ENCODE assay signal across 1 cellular context in the genomic region with DNA sequence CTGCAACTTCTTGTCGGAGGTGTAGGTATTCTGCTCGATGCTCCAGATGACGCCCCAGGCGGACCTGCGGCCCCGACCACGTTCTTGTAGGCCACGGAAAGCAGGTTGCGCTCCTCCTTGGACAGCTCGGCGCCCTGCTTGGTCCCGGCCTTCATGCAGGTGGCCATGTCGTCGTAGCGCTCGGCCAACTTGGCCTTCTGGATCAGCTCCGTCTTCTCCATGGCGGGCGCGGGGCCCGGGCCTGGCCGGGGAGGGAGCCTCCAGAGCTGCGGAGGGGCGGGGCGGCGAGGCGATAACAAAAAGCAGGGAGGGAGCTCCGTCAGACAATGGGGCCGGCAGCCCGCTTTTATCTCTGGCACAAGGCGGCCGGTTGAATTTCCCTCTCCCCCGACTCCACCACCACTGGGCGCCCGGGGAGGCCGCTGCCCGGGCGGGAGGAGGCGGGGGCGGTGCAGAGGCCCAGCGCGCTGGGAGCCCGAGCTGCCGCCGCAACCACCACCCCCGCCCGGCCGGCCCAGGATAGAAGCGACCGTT.
TF ChIP-seq lines count a peak whose summit lies in the region.

No MANE protein-coding gene starts in this region.

TF ChIP-seq in K562, 482 proteins besides CTCF, POLR2A, EP300 and RAD21 (continued from another document and continues in another):
- TF ChIP-seq, protein P1, sequence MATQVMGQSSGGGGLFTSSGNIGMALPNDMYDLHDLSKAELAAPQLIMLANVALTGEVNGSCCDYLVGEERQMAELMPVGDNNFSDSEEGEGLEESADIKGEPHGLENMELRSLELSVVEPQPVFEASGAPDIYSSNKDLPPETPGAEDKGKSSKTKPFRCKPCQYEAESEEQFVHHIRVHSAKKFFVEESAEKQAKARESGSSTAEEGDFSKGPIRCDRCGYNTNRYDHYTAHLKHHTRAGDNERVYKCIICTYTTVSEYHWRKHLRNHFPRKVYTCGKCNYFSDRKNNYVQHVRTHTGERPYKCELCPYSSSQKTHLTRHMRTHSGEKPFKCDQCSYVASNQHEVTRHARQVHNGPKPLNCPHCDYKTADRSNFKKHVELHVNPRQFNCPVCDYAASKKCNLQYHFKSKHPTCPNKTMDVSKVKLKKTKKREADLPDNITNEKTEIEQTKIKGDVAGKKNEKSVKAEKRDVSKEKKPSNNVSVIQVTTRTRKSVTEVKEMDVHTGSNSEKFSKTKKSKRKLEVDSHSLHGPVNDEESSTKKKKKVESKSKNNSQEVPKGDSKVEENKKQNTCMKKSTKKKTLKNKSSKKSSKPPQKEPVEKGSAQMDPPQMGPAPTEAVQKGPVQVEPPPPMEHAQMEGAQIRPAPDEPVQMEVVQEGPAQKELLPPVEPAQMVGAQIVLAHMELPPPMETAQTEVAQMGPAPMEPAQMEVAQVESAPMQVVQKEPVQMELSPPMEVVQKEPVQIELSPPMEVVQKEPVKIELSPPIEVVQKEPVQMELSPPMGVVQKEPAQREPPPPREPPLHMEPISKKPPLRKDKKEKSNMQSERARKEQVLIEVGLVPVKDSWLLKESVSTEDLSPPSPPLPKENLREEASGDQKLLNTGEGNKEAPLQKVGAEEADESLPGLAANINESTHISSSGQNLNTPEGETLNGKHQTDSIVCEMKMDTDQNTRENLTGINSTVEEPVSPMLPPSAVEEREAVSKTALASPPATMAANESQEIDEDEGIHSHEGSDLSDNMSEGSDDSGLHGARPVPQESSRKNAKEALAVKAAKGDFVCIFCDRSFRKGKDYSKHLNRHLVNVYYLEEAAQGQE (CRISPR knock-in tag; IDR thresholded peaks at IDR 0.05; ENCODE audit: low read depth): no peak
- TF ChIP-seq KDM5B (IDR thresholded peaks at IDR 0.05; ENCODE audit: insufficient replicate concordance, low read depth, low read length) (no peak), SMAD3 (CRISPR knock-in tag; conservative IDR thresholded peaks at IDR 0.05) (no peak), PHF8 (IDR thresholded peaks at IDR 0.05; ENCODE audit: borderline replicate concordance, low read length) (peak; percentile 41; the same call in 1 of the 2 replicates), SRSF9 (IDR thresholded peaks at IDR 0.05; ENCODE audit: borderline replicate concordance, low read depth, low read length) (no peak), POLR2G (IDR thresholded peaks at IDR 0.05; ENCODE audit: low read depth, low read length) (peak; percentile 72), MYNN (IDR thresholded peaks at IDR 0.05) (no peak), MYNN (CRISPR knock-in tag; IDR thresholded peaks at IDR 0.05) (no peak), KHSRP (IDR thresholded peaks at IDR 0.05) (no peak), ZNF589 (CRISPR knock-in tag; IDR thresholded peaks at IDR 0.05; ENCODE audit: low read depth) (no peak), TEAD1 (CRISPR knock-in tag; IDR thresholded peaks at IDR 0.05) (no peak), CREBBP (IDR thresholded peaks at IDR 0.05; ENCODE audit: low read depth, low read length) (no peak), SMARCA4 (IDR thresholded peaks at IDR 0.05) (no peak), TRIM28 (IDR thresholded peaks at IDR 0.05) (no peak)
- TF ChIP-seq, protein P2, sequence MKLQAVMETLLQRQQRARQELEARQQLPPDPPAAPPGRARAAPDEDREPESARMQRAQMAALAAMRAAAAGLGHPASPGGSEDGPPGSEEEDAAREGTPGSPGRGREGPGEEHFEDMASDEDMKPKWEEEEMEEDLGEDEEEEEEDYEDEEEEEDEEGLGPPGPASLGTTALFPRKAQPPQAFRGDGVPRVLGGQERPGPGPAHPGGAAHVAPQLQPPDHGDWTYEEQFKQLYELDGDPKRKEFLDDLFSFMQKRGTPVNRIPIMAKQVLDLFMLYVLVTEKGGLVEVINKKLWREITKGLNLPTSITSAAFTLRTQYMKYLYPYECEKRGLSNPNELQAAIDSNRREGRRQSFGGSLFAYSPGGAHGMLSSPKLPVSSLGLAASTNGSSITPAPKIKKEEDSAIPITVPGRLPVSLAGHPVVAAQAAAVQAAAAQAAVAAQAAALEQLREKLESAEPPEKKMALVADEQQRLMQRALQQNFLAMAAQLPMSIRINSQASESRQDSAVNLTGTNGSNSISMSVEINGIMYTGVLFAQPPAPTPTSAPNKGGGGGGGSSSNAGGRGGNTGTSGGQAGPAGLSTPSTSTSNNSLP (IDR thresholded peaks at IDR 0.05; ENCODE audit: borderline replicate concordance, low read depth, low read length): no peak
- TF ChIP-seq, protein P3, sequence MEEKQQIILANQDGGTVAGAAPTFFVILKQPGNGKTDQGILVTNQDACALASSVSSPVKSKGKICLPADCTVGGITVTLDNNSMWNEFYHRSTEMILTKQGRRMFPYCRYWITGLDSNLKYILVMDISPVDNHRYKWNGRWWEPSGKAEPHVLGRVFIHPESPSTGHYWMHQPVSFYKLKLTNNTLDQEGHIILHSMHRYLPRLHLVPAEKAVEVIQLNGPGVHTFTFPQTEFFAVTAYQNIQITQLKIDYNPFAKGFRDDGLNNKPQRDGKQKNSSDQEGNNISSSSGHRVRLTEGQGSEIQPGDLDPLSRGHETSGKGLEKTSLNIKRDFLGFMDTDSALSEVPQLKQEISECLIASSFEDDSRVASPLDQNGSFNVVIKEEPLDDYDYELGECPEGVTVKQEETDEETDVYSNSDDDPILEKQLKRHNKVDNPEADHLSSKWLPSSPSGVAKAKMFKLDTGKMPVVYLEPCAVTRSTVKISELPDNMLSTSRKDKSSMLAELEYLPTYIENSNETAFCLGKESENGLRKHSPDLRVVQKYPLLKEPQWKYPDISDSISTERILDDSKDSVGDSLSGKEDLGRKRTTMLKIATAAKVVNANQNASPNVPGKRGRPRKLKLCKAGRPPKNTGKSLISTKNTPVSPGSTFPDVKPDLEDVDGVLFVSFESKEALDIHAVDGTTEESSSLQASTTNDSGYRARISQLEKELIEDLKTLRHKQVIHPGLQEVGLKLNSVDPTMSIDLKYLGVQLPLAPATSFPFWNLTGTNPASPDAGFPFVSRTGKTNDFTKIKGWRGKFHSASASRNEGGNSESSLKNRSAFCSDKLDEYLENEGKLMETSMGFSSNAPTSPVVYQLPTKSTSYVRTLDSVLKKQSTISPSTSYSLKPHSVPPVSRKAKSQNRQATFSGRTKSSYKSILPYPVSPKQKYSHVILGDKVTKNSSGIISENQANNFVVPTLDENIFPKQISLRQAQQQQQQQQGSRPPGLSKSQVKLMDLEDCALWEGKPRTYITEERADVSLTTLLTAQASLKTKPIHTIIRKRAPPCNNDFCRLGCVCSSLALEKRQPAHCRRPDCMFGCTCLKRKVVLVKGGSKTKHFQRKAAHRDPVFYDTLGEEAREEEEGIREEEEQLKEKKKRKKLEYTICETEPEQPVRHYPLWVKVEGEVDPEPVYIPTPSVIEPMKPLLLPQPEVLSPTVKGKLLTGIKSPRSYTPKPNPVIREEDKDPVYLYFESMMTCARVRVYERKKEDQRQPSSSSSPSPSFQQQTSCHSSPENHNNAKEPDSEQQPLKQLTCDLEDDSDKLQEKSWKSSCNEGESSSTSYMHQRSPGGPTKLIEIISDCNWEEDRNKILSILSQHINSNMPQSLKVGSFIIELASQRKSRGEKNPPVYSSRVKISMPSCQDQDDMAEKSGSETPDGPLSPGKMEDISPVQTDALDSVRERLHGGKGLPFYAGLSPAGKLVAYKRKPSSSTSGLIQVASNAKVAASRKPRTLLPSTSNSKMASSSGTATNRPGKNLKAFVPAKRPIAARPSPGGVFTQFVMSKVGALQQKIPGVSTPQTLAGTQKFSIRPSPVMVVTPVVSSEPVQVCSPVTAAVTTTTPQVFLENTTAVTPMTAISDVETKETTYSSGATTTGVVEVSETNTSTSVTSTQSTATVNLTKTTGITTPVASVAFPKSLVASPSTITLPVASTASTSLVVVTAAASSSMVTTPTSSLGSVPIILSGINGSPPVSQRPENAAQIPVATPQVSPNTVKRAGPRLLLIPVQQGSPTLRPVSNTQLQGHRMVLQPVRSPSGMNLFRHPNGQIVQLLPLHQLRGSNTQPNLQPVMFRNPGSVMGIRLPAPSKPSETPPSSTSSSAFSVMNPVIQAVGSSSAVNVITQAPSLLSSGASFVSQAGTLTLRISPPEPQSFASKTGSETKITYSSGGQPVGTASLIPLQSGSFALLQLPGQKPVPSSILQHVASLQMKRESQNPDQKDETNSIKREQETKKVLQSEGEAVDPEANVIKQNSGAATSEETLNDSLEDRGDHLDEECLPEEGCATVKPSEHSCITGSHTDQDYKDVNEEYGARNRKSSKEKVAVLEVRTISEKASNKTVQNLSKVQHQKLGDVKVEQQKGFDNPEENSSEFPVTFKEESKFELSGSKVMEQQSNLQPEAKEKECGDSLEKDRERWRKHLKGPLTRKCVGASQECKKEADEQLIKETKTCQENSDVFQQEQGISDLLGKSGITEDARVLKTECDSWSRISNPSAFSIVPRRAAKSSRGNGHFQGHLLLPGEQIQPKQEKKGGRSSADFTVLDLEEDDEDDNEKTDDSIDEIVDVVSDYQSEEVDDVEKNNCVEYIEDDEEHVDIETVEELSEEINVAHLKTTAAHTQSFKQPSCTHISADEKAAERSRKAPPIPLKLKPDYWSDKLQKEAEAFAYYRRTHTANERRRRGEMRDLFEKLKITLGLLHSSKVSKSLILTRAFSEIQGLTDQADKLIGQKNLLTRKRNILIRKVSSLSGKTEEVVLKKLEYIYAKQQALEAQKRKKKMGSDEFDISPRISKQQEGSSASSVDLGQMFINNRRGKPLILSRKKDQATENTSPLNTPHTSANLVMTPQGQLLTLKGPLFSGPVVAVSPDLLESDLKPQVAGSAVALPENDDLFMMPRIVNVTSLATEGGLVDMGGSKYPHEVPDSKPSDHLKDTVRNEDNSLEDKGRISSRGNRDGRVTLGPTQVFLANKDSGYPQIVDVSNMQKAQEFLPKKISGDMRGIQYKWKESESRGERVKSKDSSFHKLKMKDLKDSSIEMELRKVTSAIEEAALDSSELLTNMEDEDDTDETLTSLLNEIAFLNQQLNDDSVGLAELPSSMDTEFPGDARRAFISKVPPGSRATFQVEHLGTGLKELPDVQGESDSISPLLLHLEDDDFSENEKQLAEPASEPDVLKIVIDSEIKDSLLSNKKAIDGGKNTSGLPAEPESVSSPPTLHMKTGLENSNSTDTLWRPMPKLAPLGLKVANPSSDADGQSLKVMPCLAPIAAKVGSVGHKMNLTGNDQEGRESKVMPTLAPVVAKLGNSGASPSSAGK (IDR thresholded peaks at IDR 0.05): peak; percentile 89
- TF ChIP-seq, protein P4, sequence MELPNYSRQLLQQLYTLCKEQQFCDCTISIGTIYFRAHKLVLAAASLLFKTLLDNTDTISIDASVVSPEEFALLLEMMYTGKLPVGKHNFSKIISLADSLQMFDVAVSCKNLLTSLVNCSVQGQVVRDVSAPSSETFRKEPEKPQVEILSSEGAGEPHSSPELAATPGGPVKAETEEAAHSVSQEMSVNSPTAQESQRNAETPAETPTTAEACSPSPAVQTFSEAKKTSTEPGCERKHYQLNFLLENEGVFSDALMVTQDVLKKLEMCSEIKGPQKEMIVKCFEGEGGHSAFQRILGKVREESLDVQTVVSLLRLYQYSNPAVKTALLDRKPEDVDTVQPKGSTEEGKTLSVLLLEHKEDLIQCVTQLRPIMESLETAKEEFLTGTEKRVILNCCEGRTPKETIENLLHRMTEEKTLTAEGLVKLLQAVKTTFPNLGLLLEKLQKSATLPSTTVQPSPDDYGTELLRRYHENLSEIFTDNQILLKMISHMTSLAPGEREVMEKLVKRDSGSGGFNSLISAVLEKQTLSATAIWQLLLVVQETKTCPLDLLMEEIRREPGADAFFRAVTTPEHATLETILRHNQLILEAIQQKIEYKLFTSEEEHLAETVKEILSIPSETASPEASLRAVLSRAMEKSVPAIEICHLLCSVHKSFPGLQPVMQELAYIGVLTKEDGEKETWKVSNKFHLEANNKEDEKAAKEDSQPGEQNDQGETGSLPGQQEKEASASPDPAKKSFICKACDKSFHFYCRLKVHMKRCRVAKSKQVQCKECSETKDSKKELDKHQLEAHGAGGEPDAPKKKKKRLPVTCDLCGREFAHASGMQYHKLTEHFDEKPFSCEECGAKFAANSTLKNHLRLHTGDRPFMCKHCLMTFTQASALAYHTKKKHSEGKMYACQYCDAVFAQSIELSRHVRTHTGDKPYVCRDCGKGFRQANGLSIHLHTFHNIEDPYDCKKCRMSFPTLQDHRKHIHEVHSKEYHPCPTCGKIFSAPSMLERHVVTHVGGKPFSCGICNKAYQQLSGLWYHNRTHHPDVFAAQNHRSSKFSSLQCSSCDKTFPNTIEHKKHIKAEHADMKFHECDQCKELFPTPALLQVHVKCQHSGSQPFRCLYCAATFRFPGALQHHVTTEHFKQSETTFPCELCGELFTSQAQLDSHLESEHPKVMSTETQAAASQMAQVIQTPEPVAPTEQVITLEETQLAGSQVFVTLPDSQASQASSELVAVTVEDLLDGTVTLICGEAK (IDR thresholded peaks at IDR 0.05): no peak
- TF ChIP-seq, protein P4 (CRISPR knock-in tag; IDR thresholded peaks at IDR 0.05): no peak
- TF ChIP-seq, protein P5, sequence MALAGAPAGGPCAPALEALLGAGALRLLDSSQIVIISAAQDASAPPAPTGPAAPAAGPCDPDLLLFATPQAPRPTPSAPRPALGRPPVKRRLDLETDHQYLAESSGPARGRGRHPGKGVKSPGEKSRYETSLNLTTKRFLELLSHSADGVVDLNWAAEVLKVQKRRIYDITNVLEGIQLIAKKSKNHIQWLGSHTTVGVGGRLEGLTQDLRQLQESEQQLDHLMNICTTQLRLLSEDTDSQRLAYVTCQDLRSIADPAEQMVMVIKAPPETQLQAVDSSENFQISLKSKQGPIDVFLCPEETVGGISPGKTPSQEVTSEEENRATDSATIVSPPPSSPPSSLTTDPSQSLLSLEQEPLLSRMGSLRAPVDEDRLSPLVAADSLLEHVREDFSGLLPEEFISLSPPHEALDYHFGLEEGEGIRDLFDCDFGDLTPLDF (CRISPR knock-in tag; IDR thresholded peaks at IDR 0.05): no peak
- TF ChIP-seq, protein P6, sequence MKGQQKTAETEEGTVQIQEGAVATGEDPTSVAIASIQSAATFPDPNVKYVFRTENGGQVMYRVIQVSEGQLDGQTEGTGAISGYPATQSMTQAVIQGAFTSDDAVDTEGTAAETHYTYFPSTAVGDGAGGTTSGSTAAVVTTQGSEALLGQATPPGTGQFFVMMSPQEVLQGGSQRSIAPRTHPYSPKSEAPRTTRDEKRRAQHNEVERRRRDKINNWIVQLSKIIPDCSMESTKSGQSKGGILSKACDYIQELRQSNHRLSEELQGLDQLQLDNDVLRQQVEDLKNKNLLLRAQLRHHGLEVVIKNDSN (CRISPR knock-in tag; IDR thresholded peaks at IDR 0.05): no peak
